Comparison of ENCODE assay signal across 8 cellular contexts in the genomic region with DNA sequence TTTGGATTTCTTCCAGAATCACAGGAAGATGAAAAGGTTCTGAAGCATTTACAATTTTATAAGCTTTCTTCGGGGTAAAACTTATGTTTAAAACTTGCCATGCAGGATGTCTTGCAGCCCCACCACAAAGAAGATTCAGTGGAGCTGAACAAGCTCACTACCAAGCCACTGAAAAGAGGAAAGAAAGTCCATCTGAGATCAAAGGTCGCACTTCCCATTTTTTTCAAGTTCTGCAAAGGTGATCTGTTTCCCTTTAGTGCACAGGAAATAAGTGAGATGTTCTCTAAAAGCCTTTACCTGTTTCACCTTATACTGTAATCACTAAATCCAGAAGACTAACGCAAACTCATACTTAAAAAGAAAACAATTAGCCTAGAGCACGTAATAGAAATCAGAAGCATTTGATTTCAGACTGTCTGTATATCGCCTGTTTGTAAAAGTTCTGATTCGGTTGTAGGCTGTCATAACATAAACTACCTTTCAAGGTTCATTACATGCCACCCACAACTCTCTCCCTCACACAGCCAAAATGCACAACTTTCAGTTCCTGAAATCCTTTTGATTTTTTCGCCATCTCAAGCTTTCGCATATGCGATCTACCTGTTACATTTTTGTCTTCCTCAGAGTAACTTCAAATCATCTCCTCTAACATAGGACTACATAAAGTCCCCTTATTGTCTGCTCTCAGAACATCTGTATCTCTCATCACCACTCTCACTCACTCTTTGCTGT. TPM values are rescaled to one million over a fixed set of nuclear protein-coding genes. Genes with fewer than 3 reads are reported as not detected.
DNase-seq lines count a peak whose midpoint lies in the region; ATAC-seq and TF ChIP-seq lines count a peak whose summit lies in the region.

No MANE protein-coding gene starts in this region.

- H3K9me3 Mint-ChIP-seq in type B pancreatic cell (no peaks in the 10 kb centered on the region), immature natural killer cell (no peaks in the 10 kb centered on the region)

- no peak overlapping the region for H3K27ac ChIP-seq in IMR-90 (ENCODE audit: insufficient read depth, low read length)

- H3K4me3 Mint-ChIP-seq in type B pancreatic cell (no peak overlapping the region), immature natural killer cell (peak overlapping the region in 1 of 5 donors; percentile 12)

- DNase-seq in AG09309 (ENCODE audit: low read depth) (no peak), IMR-90 (no peak), fibroblast of mammary gland (ENCODE audit: low read depth) (no peak), type B pancreatic cell (ENCODE audit: extremely low spot score, unreplicated experiment) (no peak), HEK293T (ENCODE audit: extremely low spot score) (no peak), immature natural killer cell (no peak)
- DNase-seq in stimulated activated CD4-positive, alpha-beta T cell treated with anti-CD3 and anti-CD28 coated beads, Interleukin-4, amount 100 ng/mL, for 4 hours: no peak

- no peak overlapping the region for H2AFZ ChIP-seq in IMR-90 (replicated peaks; ENCODE audit: low read length, poor library complexity)

- H3K18ac ChIP-seq in IMR-90 (ENCODE audit: low read depth, low read length): peak overlapping the region; percentile 70; the same call in 1 of the 2 replicates

- dilution Hi-C loops in IMR-90 (cut with HindIII; ENCODE audit: low sequenced_read_pairs, unreplicated experiment): no loop called here

- no peak for TF ChIP-seq POLR2A in IMR-90 (IDR thresholded peaks at IDR 0.05; ENCODE audit: low read depth, low read length)

- no peaks in the 10 kb centered on the region for H3K27me3 ChIP-seq in IMR-90 (ENCODE audit: control insufficient read depth, insufficient read depth, low read length)

- CTCF ChIA-PET in IMR-90 (lab: Yijun Ruan, JAX): no interaction called here
- CTCF ChIA-PET in HEK293T (lab: Yijun Ruan, JAX): interaction anchor here (0.7 kb wide), 1 partner anchor 198 kb away, joined by 3 read pairs; no protein-coding TSS in a partner anchor

- peaks cover 8% of the 10 kb centered on the region for H3K4me1 ChIP-seq in IMR-90 (ENCODE audit: control insufficient read depth, insufficient read depth, low read length)

- H2BK5ac ChIP-seq in IMR-90 (ENCODE audit: low read depth, low read length, poor library complexity, severe bottlenecking): peak overlapping the region; percentile 40

- peak overlapping the region; percentile 36; the same call in 1 of the 2 replicates for H3K23ac ChIP-seq in IMR-90 (ENCODE audit: low read depth, low read length)

- no peak for TF ChIP-seq CTCF in AG09309 (IDR thresholded peaks at IDR 0.05; ENCODE audit: control insufficient read depth, insufficient read depth, low read depth, low read length, missing control alignments)
- no peak for TF ChIP-seq CTCF in IMR-90 (conservative IDR thresholded peaks at IDR 0.05; ENCODE audit: low read depth, low read length)
- TF ChIP-seq CTCF in fibroblast of mammary gland (conservative IDR thresholded peaks at IDR 0.05; ENCODE audit: control insufficient read depth, insufficient read depth, low read depth, low read length): no peak
- no peak for TF ChIP-seq CTCF in type B pancreatic cell (conservative IDR thresholded peaks at IDR 0.05)

- peaks cover 3% of the 10 kb centered on the region for H3K36me3 Mint-ChIP-seq in type B pancreatic cell
- H3K36me3 Mint-ChIP-seq in immature natural killer cell: no peaks in the 10 kb centered on the region

- H3K79me1 ChIP-seq in IMR-90 (ENCODE audit: low read depth in 1 of 2, low read length in 2 of 2): peaks cover 14 to 52% of the 10 kb centered on the region in 2 experiments

- no peak overlapping the region for H4K8ac ChIP-seq in IMR-90 (ENCODE audit: low read depth in 2 of 2, low read length in 2 of 2)

- intact Hi-C loops in IMR-90 (cut with micrococcal nuclease): loop anchor here (1.0 to 2.0 kb wide), 3 partner anchors 41 to 123 kb away; no protein-coding TSS in a partner anchor

- H4K5ac ChIP-seq in IMR-90 (ENCODE audit: low read depth, low read length): no peak overlapping the region; the same call in 1 of the 2 replicates

- H3K27ac Mint-ChIP-seq in type B pancreatic cell (peak overlapping the region; percentile 7), immature natural killer cell (peak overlapping the region in 1 of 6 donors; percentile 1)

- no peak overlapping the region for H3K56ac ChIP-seq in IMR-90 (ENCODE audit: extremely low read depth, insufficient read depth, low read length)

- POLR2A ChIA-PET in IMR-90 (lab: Charles Lee; ENCODE audit: unreplicated experiment): no interaction called here
- POLR2A ChIA-PET in HEK293T (lab: Yijun Ruan, JAX): interaction anchor here (1.0 to 1.9 kb wide), 2 partner anchors 8 to 76 kb away, joined by 3 to 7 read pairs; partner anchors contain the start of gene RNF146

- no peaks in the 10 kb centered on the region for H3K36me3 ChIP-seq in IMR-90 (ENCODE audit: control insufficient read depth, insufficient read depth, low read length)

- no peaks in the 10 kb centered on the region for H3K4me1 Mint-ChIP-seq in type B pancreatic cell (ENCODE audit: unreplicated experiment)
- peaks cover 15 to 26% of the 10 kb centered on the region in 2 donors for H3K4me1 Mint-ChIP-seq in immature natural killer cell

- no peak overlapping the region for H2BK120ac ChIP-seq in IMR-90 (ENCODE audit: low read depth, low read length)

- in situ Hi-C loops in IMR-90 (cut with MboI; ENCODE audit: low sequenced_read_pairs): no loop called here

- BruUV-seq in IMR-90 (replicated peaks; lab: Mats Ljungman, UMichigan): TSS peak; percentile 18

- no peak overlapping the region for H2AK9ac ChIP-seq in IMR-90 (replicated peaks; ENCODE audit: low read depth, low read length, poor library complexity)

- H3K4ac ChIP-seq in IMR-90 (ENCODE audit: low read depth, low read length): peak overlapping the region; percentile 24; the same call in 1 of the 2 replicates

- H2BK15ac ChIP-seq in IMR-90 (ENCODE audit: low read depth, low read length): no peak overlapping the region

- peaks cover 16% of the 10 kb centered on the region; the same call in 1 of the 2 replicates for H4K20me1 ChIP-seq in IMR-90 (ENCODE audit: insufficient read depth, low read length)

- H3K27me3 Mint-ChIP-seq in type B pancreatic cell (no peaks in the 10 kb centered on the region), immature natural killer cell (ENCODE audit: low read depth in 3 of 3) (peaks cover 0 to 1% (median 0%) of the 10 kb centered on the region in 3 donors)

- TF ChIP-seq RAD21 in IMR-90 (IDR thresholded peaks at IDR 0.05; ENCODE audit: low read length): no peak

- H3K14ac ChIP-seq in IMR-90 (replicated peaks; ENCODE audit: low read depth, low read length): peak overlapping the region; percentile 58; the same call in 1 of the 2 replicates

- WGBS in IMR-90 (ENCODE audit: extremely low coverage in 2 of 2, insufficient read length in 1 of 2), 2 experiments: 84% methylated on average over 5 of the region's 9 CpGs; no CpG with 5 or more reads in 1 of the 2 experiments

- H2AK5ac ChIP-seq in IMR-90 (ENCODE audit: low read depth, low read length): no peak overlapping the region

- H3K4me2 ChIP-seq in IMR-90 (ENCODE audit: low read depth, low read length): peak overlapping the region; percentile 88

- peak overlapping the region; percentile 47; the same call in 1 of the 2 replicates for H3K9ac ChIP-seq in IMR-90 (ENCODE audit: low read depth, low read length)

- H4K91ac ChIP-seq in IMR-90 (ENCODE audit: insufficient read depth, low read depth, low read length): no peak overlapping the region; the same call in 1 of the 2 replicates

- H2BK20ac ChIP-seq in IMR-90 (ENCODE audit: low read depth, low read length): no peak overlapping the region

- no peaks in the 10 kb centered on the region for H3K9me3 ChIP-seq in IMR-90 (ENCODE audit: control insufficient read depth, insufficient read depth, low read length)

- ATAC-seq in GM19463 (IDR thresholded peaks at IDR 0.05; ENCODE audit: unreplicated experiment) (peak; percentile 28), IMR-90 (ENCODE audit: low read depth) (no peak)

- H3K9me1 ChIP-seq in IMR-90 (ENCODE audit: insufficient read depth, low read length): peaks cover 3% of the 10 kb centered on the region; the same call in 1 of the 2 replicates

- H3K4me3 ChIP-seq in AG09309 (ENCODE audit: control insufficient read depth, low read depth, low read length) (peak overlapping the region; percentile 63; the same call in 1 of the 2 replicates), IMR-90 (ENCODE audit: insufficient read depth, low read depth, low read length) (peak overlapping the region; percentile 65; the same call in 1 of the 2 replicates), fibroblast of mammary gland (ENCODE audit: control insufficient read depth, low read depth, low read length) (peak overlapping the region; percentile 98)

TF ChIP-seq in IMR-90, 13 proteins besides CTCF, POLR2A, EP300 and RAD21 (continues in another document):
- no peak for TF ChIP-seq MXI1 (IDR thresholded peaks at IDR 0.05; ENCODE audit: borderline replicate concordance, low read depth, low read length)
- TF ChIP-seq FOS (IDR thresholded peaks at IDR 0.05; ENCODE audit: low read depth, low read length): no peak

TF ChIP-seq in HEK293T, 16 proteins besides CTCF, POLR2A, EP300 and RAD21:
- no peak for TF ChIP-seq SUZ12 (IDR thresholded peaks at IDR 0.05)
- TF ChIP-seq TARDBP (IDR thresholded peaks at IDR 0.05): no peak
- TF ChIP-seq ELF4 (IDR thresholded peaks at IDR 0.05): no peak
- TF ChIP-seq L3MBTL2 (conservative IDR thresholded peaks at IDR 0.05): no peak
- TF ChIP-seq NFRKB (IDR thresholded peaks at IDR 0.05): no peak
- TF ChIP-seq ZNF384 (IDR thresholded peaks at IDR 0.05): no peak
- no peak for TF ChIP-seq CTBP1 (IDR thresholded peaks at IDR 0.05; ENCODE audit: borderline replicate concordance)
- no peak for TF ChIP-seq FOXK2 (IDR thresholded peaks at IDR 0.05)
- TF ChIP-seq HDGF (IDR thresholded peaks at IDR 0.05; ENCODE audit: borderline replicate concordance): no peak
- no peak for TF ChIP-seq LEF1 (IDR thresholded peaks at IDR 0.05; ENCODE audit: borderline replicate concordance)
- no peak for TF ChIP-seq BHLHE40 (IDR thresholded peaks at IDR 0.05; ENCODE audit: borderline replicate concordance)

RNA-seq across cellular contexts. Expression of gene ECHDC1, which starts 1.8 kb away (rescaled TPM):
- total RNA-seq in IMR-90 (2012; rRNA removed): 40.3 and 114 TPM in 2 replicates
- polyA plus RNA-seq in IMR-90 (2012; rRNA removed): 23.1 and 33.1 TPM in 2 replicates
- 3.9 and 8.1 TPM in 2 replicates for polyA plus RNA-seq in IMR-90 (2012; cell fraction: cytosol; rRNA removed)
- polyA plus RNA-seq in IMR-90 (2012; cell fraction: nucleus; rRNA removed; ENCODE audit: low replicate concordance): 10.2 and 12.7 TPM in 2 replicates
- total RNA-seq in type B pancreatic cell (ENCODE audit: low replicate concordance): 40.5 and 48.4 TPM in 2 replicates
- polyA plus RNA-seq in immature natural killer cell: 10 to 100 TPM; 54.6 to 65.7 (median 62.9) TPM
